8 cellular contexts compared by ENCODE assay signal in the genomic region with DNA sequence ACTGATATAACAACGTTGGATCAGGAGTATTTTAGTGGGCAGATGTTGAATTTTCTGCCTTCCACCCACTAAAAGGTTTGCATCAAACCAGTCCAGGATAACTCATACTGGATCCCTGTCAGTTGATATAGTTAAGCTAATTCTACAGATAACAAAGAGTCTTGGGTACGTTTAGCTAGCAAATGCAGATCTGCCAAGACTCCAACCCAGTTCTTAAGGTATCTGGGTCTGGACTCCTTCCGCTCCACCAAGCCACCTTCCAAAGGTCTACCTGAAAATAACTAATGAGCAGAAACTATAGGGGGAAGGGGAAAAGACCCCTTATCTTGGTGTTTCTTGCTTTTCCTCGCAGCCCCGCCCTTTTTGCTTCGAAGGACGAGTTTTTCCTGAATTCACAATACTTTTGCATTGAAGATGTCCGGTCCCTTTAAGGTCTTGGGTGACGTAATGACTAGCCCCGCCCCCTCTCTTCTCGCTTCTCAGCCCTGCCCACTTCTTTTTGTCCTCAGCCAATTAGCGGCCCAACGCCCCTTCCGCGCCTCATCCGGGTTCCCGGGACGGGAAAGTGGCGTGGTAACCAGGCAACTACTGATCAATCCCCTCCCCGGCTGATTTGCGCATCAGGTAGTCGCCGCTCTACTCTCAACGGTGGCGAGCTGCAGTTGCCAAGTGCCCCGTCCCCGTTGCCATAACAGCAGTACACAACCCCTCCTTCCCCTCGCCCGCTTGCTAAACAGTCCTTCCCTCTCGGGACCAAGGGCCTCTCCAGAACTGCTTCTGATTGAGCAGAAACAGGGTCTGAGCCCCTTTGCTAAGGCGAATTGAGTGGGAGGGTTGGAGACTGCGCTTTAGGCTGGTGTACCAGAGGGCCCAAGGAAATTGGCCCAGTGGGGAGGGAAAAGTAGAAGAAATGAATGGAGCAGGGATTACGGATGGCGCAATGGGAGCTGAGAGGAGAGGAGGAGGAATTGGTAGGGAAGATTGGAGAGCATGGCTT. TPM values are rescaled to one million over a fixed set of nuclear protein-coding genes. Genes with fewer than 3 reads are reported as not detected.
DNase-seq lines count a peak whose midpoint lies in the region; ATAC-seq, FAIRE-seq and TF ChIP-seq lines count a peak whose summit lies in the region.

A gene with protein sequence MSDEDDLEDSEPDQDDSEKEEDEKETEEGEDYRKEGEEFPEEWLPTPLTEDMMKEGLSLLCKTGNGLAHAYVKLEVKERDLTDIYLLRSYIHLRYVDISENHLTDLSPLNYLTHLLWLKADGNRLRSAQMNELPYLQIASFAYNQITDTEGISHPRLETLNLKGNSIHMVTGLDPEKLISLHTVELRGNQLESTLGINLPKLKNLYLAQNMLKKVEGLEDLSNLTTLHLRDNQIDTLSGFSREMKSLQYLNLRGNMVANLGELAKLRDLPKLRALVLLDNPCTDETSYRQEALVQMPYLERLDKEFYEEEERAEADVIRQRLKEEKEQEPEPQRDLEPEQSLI (plus strand): TSS at position 543 of the 997 bp plus-strand sequence. CDS start 812 bp downstream, outside the sequence.

- peak; percentile 55 for DNase-seq in AG04449 (ENCODE audit: low read depth, low spot score)
- DNase-seq in NCI-H2196 treated with DMSO at 0.1 percent for 48 hours (lab: John Stamatoyannopoulos, UW; ENCODE audit: unreplicated experiment) = peak; percentile 76
- peak; percentile 97 for DNase-seq in WERI-Rb-1
- peak; percentile 95 to 97 for DNase-seq in cardiac fibroblast (ENCODE audit: low read depth in 2 of 2)
- peak; percentile 94 for DNase-seq in iPS-NIHi7 (ENCODE audit: extremely low spot score)
- peak; percentile 98 for DNase-seq in small intestine

- POLR2A ChIA-PET in AG04449 (lab: Yijun Ruan, JAX) = interaction anchor here (0.6 to 1.6 kb wide), 3 partner anchors 13 to 236 kb away, joined by 3 to 6 read pairs (median 3); a partner anchor contains a TSS

- 4 to 6% (median 5%) methylated on average over 34 of the region's 34 CpGs for WGBS in small intestine, 3 donors

- H3K36me3 ChIP-seq in WERI-Rb-1 (no peaks in the 10 kb centered on the region), small intestine (ENCODE audit: control insufficient read depth in 2 of 2, insufficient read depth in 2 of 2, low read length in 2 of 2) (no peaks in the 10 kb centered on the region)

- H3K27me3 ChIP-seq in WERI-Rb-1 (ENCODE audit: insufficient read depth, low read depth, severe bottlenecking) (no peaks in the 10 kb centered on the region), small intestine (ENCODE audit: control insufficient read depth in 2 of 2, insufficient read depth in 2 of 2, low read length in 2 of 2) (no peaks in the 10 kb centered on the region)

- ATAC-seq in GM18870 (IDR thresholded peaks at IDR 0.05; ENCODE audit: unreplicated experiment) (peak; percentile 82), HG03103 (IDR thresholded peaks at IDR 0.05; ENCODE audit: low read depth, unreplicated experiment) (peak; percentile 89)

- FAIRE-seq in small intestine (lab: Jason Lieb, UNC) = no peak

- CTCF ChIA-PET in AG04449 (lab: Yijun Ruan, JAX) = interaction anchor here (0.9 to 5.4 kb wide), 9 partner anchors 7 to 208 kb away, joined by 3 to 53 read pairs (median 7); a partner anchor contains a TSS

- no peaks in the 10 kb centered on the region for H3K9me3 ChIP-seq in WERI-Rb-1 (ENCODE audit: severe bottlenecking)
- H3K9me3 ChIP-seq in small intestine (ENCODE audit: control insufficient read depth, low read depth) = no peaks in the 10 kb centered on the region

- H3K4me3 ChIP-seq in AG04449 (ENCODE audit: low read depth, low read length) = peak within 1 kb of the TSS; percentile 92
- peak within 1 kb of the TSS; percentile 79 for H3K4me3 ChIP-seq in WERI-Rb-1 (ENCODE audit: low read depth, low read length)
- peak within 1 kb of the TSS; percentile 70 to 85 for H3K4me3 ChIP-seq in cardiac fibroblast (replicated peaks in 1 of 2; ENCODE audit: low read depth in 2 of 2, low read length in 2 of 2)
- H3K4me3 ChIP-seq in small intestine (ENCODE audit: low read depth in 1 of 2, low read length in 2 of 2) = peak within 1 kb of the TSS; percentile 32 to 52

- no peaks in the 10 kb centered on the region for H3K4me1 ChIP-seq in small intestine (ENCODE audit: control insufficient read depth in 2 of 2, insufficient read depth in 1 of 2, low read depth in 1 of 2, low read length in 1 of 2)

- TF ChIP-seq CTCF in AG04449 (IDR thresholded peaks at IDR 0.05; ENCODE audit: insufficient read depth, low read length, missing control alignments) = no peak
- TF ChIP-seq CTCF in WERI-Rb-1 (IDR thresholded peaks at IDR 0.05; ENCODE audit: low read depth, low read length) = no peak
- no peak for TF ChIP-seq CTCF in cardiac fibroblast (IDR thresholded peaks at IDR 0.05; ENCODE audit: low read depth, low read length)

- H3K27ac ChIP-seq in WERI-Rb-1 (peak within 1 kb of the TSS; percentile 77), small intestine (ENCODE audit: low read depth in 1 of 2, low read length in 1 of 2) (peak within 1 kb of the TSS; percentile 5 to 49)

RNA-seq across cellular contexts. Expression of the gene that starts here (rescaled TPM):
- polyA plus RNA-seq in small intestine = 1 to 10 TPM; 3.6 to 5.1 (median 4.2) TPM

Comparison
In these comparisons a context has a peak if more than half of its experiments do, and no peak if none do; other contexts are left out.
1. Peak in every context shown above with its lines: DNase-seq, ATAC-seq, H3K4me3 ChIP-seq and H3K27ac ChIP-seq.
2. H3K4me3 ChIP-seq: peak in every context shown above with its lines; median percentile 92 in AG04449; 79 in WERI-Rb-1; 78 in cardiac fibroblast; 42 in small intestine.